ENCODE assay signal across 1 cellular context in the genomic region with DNA sequence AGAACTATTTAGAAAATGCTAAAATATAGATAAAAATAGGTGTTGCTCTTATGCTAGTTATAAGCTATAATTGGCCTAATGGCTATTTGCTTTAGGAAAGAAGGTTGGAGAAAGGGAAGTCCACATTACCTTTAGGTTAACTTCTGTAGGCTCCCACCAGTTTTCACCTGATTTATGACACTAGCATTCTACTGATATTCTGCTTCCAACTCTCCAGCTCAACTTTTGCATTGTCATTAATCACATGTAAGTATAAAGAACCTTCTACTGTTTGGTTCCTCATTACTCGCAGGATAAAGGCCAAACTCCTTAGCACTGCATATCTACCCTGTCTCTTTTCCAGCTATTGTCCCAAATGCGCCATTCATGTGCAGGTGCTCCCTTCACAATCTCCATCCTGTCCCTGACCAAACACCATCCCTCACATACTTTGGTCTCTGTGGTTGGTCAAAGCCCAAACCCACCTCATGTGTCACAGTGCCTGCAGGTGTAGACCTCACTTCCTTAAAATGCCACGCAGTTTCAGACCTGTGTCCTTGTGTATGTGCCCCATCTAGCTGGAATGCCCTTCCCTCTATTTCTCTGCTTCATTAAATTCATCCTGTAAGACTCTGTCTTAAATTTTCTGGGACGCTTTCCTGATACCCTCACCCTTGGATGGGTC.
TF ChIP-seq lines count a peak whose summit lies in the region.

No MANE protein-coding gene starts in this region.

TF ChIP-seq in GM23338, 12 proteins besides CTCF, POLR2A, EP300 and RAD21:
- TF ChIP-seq, protein P1, sequence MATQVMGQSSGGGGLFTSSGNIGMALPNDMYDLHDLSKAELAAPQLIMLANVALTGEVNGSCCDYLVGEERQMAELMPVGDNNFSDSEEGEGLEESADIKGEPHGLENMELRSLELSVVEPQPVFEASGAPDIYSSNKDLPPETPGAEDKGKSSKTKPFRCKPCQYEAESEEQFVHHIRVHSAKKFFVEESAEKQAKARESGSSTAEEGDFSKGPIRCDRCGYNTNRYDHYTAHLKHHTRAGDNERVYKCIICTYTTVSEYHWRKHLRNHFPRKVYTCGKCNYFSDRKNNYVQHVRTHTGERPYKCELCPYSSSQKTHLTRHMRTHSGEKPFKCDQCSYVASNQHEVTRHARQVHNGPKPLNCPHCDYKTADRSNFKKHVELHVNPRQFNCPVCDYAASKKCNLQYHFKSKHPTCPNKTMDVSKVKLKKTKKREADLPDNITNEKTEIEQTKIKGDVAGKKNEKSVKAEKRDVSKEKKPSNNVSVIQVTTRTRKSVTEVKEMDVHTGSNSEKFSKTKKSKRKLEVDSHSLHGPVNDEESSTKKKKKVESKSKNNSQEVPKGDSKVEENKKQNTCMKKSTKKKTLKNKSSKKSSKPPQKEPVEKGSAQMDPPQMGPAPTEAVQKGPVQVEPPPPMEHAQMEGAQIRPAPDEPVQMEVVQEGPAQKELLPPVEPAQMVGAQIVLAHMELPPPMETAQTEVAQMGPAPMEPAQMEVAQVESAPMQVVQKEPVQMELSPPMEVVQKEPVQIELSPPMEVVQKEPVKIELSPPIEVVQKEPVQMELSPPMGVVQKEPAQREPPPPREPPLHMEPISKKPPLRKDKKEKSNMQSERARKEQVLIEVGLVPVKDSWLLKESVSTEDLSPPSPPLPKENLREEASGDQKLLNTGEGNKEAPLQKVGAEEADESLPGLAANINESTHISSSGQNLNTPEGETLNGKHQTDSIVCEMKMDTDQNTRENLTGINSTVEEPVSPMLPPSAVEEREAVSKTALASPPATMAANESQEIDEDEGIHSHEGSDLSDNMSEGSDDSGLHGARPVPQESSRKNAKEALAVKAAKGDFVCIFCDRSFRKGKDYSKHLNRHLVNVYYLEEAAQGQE (IDR thresholded peaks at IDR 0.05; ENCODE audit: unreplicated experiment), result no peak
- TF ChIP-seq, protein P2, sequence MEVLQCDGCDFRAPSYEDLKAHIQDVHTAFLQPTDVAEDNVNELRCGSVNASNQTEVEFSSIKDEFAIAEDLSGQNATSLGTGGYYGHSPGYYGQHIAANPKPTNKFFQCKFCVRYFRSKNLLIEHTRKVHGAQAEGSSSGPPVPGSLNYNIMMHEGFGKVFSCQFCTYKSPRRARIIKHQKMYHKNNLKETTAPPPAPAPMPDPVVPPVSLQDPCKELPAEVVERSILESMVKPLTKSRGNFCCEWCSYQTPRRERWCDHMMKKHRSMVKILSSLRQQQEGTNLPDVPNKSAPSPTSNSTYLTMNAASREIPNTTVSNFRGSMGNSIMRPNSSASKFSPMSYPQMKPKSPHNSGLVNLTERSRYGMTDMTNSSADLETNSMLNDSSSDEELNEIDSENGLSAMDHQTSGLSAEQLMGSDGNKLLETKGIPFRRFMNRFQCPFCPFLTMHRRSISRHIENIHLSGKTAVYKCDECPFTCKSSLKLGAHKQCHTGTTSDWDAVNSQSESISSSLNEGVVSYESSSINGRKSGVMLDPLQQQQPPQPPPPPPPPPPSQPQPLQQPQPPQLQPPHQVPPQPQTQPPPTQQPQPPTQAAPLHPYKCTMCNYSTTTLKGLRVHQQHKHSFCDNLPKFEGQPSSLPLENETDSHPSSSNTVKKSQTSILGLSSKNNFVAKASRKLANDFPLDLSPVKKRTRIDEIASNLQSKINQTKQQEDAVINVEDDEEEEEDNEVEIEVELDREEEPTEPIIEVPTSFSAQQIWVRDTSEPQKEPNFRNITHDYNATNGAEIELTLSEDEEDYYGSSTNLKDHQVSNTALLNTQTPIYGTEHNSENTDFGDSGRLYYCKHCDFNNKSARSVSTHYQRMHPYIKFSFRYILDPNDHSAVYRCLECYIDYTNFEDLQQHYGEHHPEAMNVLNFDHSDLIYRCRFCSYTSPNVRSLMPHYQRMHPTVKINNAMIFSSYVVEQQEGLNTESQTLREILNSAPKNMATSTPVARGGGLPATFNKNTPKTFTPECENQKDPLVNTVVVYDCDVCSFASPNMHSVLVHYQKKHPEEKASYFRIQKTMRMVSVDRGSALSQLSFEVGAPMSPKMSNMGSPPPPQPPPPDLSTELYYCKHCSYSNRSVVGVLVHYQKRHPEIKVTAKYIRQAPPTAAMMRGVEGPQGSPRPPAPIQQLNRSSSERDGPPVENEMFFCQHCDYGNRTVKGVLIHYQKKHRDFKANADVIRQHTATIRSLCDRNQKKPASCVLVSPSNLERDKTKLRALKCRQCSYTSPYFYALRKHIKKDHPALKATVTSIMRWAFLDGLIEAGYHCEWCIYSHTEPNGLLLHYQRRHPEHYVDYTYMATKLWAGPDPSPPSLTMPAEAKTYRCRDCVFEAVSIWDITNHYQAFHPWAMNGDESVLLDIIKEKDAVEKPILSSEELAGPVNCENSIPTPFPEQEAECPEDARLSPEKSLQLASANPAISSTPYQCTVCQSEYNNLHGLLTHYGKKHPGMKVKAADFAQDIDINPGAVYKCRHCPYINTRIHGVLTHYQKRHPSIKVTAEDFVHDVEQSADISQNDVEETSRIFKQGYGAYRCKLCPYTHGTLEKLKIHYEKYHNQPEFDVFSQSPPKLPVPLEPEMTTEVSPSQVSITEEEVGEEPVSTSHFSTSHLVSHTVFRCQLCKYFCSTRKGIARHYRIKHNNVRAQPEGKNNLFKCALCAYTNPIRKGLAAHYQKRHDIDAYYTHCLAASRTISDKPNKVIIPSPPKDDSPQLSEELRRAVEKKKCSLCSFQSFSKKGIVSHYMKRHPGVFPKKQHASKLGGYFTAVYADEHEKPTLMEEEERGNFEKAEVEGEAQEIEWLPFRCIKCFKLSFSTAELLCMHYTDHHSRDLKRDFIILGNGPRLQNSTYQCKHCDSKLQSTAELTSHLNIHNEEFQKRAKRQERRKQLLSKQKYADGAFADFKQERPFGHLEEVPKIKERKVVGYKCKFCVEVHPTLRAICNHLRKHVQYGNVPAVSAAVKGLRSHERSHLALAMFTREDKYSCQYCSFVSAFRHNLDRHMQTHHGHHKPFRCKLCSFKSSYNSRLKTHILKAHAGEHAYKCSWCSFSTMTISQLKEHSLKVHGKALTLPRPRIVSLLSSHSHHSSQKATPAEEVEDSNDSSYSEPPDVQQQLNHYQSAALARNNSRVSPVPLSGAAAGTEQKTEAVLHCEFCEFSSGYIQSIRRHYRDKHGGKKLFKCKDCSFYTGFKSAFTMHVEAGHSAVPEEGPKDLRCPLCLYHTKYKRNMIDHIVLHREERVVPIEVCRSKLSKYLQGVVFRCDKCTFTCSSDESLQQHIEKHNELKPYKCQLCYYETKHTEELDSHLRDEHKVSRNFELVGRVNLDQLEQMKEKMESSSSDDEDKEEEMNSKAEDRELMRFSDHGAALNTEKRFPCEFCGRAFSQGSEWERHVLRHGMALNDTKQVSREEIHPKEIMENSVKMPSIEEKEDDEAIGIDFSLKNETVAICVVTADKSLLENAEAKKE (CRISPR knock-in tag; IDR thresholded peaks at IDR 0.05), result no peak
- TF ChIP-seq, protein P3, sequence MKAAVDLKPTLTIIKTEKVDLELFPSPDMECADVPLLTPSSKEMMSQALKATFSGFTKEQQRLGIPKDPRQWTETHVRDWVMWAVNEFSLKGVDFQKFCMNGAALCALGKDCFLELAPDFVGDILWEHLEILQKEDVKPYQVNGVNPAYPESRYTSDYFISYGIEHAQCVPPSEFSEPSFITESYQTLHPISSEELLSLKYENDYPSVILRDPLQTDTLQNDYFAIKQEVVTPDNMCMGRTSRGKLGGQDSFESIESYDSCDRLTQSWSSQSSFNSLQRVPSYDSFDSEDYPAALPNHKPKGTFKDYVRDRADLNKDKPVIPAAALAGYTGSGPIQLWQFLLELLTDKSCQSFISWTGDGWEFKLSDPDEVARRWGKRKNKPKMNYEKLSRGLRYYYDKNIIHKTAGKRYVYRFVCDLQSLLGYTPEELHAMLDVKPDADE (IDR thresholded peaks at IDR 0.05), result no peak
- no peak for TF ChIP-seq JUNB (IDR thresholded peaks at IDR 0.05; ENCODE audit: unreplicated experiment)
